ENCODE assay signal across 20 cellular contexts in the genomic region with DNA sequence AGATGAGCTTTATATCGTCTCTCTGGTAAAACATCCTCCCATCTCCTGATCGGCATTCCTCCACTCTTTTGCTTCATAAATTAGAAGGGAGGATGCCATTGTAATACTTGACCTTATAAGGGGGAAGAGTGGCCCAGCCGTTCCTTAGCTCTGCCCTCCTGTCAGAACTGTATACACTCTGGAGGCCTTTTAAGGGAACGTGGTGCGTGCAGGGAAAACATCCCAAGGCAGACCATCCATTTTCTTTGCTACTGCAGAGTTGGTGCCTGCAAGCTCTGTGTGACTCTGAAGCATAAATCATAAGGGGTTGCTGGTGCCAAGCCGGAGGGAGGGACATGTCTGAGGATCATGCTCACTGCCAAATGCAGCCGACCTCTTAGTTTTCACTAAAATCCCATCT.
DNase-seq lines count a peak whose midpoint lies in the region; ATAC-seq and TF ChIP-seq lines count a peak whose summit lies in the region.
"Had no signal": no experiment of that assay in that cellular context is flagged by ENCODE, and none has a peak within 500 bp of the region (broad histone marks: within the 10 kb centered on the region; RNA-seq: fewer than 3 reads in every experiment).

No MANE protein-coding gene starts in this region.

- no peak overlapping the region for H3K4me3 ChIP-seq in heart left ventricle
- H3K4me3 ChIP-seq in muscle layer of duodenum (ENCODE audit: low read depth in 1 of 2, low read length in 2 of 2) = no peak overlapping the region
- H3K4me3 ChIP-seq in suprapubic skin = no peak overlapping the region
- H3K4me3 ChIP-seq: SK-N-MC, spleen had no signal

- H3K27me3 ChIP-seq in heart left ventricle (no peaks in the 10 kb centered on the region), muscle layer of duodenum (ENCODE audit: low read depth, low read length) (no peaks in the 10 kb centered on the region), suprapubic skin (no peaks in the 10 kb centered on the region)
- H3K27me3 ChIP-seq: spleen had no signal

- ATAC-seq in heart left ventricle = peak; percentile 38 to 61 (median 48)
- ATAC-seq: CD8-positive, alpha-beta T cell; Panc1 had no signal

- WGBS in heart left ventricle, 4 donors = 45 to 56% (median 51%) methylated on average over 7 of the region's 7 CpGs
- WGBS in suprapubic skin = 41% methylated on average over 7 of the region's 7 CpGs

- TF ChIP-seq POLR2A in heart left ventricle (IDR thresholded peaks at IDR 0.05) (no peak), suprapubic skin (IDR thresholded peaks at IDR 0.05) (no peak)

- intact Hi-C loops in heart left ventricle (cut with DNase I) = no loop called here

- H3K9me3 ChIP-seq in heart left ventricle = peaks cover 0 to 8% (median 1%) of the 10 kb centered on the region in 12 donors
- H3K9me3 ChIP-seq in muscle layer of duodenum (ENCODE audit: control insufficient read depth in 1 of 2, low read length in 2 of 2) = no peaks in the 10 kb centered on the region
- H3K9me3 ChIP-seq in suprapubic skin = no peaks in the 10 kb centered on the region

- H3K27ac ChIP-seq in heart left ventricle (peak overlapping the region in 6 of 12 donors; percentile 24 to 82 (median 40)), muscle layer of duodenum (ENCODE audit: low read length) (peak overlapping the region; percentile 82), suprapubic skin (no peak overlapping the region)
- H3K27ac ChIP-seq: SK-N-MC, spleen had no signal

- peak; percentile 38 for DNase-seq in cerebellar cortex (ENCODE audit: low spot score)
- DNase-seq in heart left ventricle = no peak
- no peak for DNase-seq in suprapubic skin (ENCODE audit: low spot score in 2 of 2)
- no peak for DNase-seq in NCI-H446 treated with DMSO at 0.1 percent for 48 hours (lab: John Stamatoyannopoulos, UW)
- no peak for DNase-seq in NCI-H2081 treated with DMSO at 0.1 percent for 48 hours (lab: John Stamatoyannopoulos, UW)
- DNase-seq in NCI-H2107 treated with DMSO at 0.1 percent for 48 hours (lab: John Stamatoyannopoulos, UW; ENCODE audit: unreplicated experiment) = no peak
- no peak for DNase-seq in NCI-H2227 treated with DMSO at 0.1 percent for 48 hours (lab: John Stamatoyannopoulos, UW)
- DNase-seq: activated CD4-positive, alpha-beta memory T cell treated with anti-CD3 and anti-CD28 coated beads for 36 hours; activated naive CD4-positive, alpha-beta T cell treated with Interleukin-2 at 50 U/mL for 16 hours; activated T-cell treated with anti-CD3 and anti-CD28 coated beads, Interleukin-2, amount 50 U/mL, for 1 hour; CD8-positive, alpha-beta T cell; NCI-H1694 treated with DMSO at 0.1 percent for 48 hours; NCI-H226; posterior cingulate gyrus; spleen; stimulated activated CD8-positive, alpha-beta memory T cell treated with anti-CD3 and anti-CD28 coated beads, Interleukin-4, amount 100 ng/mL, for 48 hours; substantia nigra had no signal

- H3K4me1 ChIP-seq in heart left ventricle = peaks cover 0 to 53% (median 16%) of the 10 kb centered on the region in 12 donors
- H3K4me1 ChIP-seq in muscle layer of duodenum (ENCODE audit: control insufficient read depth in 1 of 2, insufficient read depth in 2 of 2, low read length in 2 of 2) = peaks cover 5 to 35% of the 10 kb centered on the region in 2 donors
- H3K4me1 ChIP-seq in suprapubic skin = no peaks in the 10 kb centered on the region
- H3K4me1 ChIP-seq: spleen had no signal

- H3K36me3 ChIP-seq in heart left ventricle (no peaks in the 10 kb centered on the region), muscle layer of duodenum (ENCODE audit: control insufficient read depth in 1 of 2, insufficient read depth in 2 of 2, low read length in 2 of 2) (no peaks in the 10 kb centered on the region), suprapubic skin (no peaks in the 10 kb centered on the region)
- H3K36me3 ChIP-seq: spleen had no signal

- TF ChIP-seq CTCF in heart left ventricle (IDR thresholded peaks at IDR 0.05) (no peak), suprapubic skin (IDR thresholded peaks at IDR 0.05) (no peak)

- TF ChIP-seq EP300 in suprapubic skin (IDR thresholded peaks at IDR 0.05) = peak; percentile 35
